ENCODE assay signal across 8 cellular contexts in the genomic region with DNA sequence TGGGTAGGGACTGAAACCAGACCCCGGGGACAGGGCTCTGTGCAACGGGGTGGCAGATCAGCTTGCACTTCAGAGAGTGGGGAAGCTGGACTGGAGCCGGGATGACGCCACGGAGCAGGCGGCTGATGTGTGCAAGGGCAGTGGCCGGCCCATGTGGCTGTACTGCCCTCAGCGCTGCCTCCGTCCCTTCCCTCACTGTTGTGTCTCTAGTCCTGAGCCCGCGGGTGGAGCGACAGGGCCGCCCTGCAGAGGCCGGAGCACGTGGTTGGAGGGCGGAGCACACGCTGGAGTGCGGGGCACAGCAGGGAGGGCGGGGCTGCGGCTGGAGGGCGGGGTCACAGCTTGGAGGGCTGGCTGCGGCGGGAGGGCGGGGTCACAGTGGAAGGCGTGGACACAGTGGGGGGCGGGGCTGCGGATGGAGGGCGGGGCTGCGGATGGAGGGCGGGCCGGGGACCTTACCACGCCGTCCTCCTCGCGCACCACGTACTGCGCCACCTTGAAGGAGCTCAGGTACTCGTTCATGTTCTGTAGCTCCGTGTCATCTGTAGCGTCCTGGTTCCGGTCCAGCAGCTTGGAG. TPM values are rescaled to one million over a fixed set of nuclear protein-coding genes. Genes with fewer than 3 reads are reported as not detected.
DNase-seq lines count a peak whose midpoint lies in the region; ATAC-seq and TF ChIP-seq lines count a peak whose summit lies in the region.

No MANE protein-coding gene starts in this region.

- H3K27ac Mint-ChIP-seq in Caco-2 (ENCODE audit: unreplicated experiment) (no peak overlapping the region), endothelial cell (ENCODE audit: unreplicated experiment) (no peak overlapping the region)
- H3K27ac Mint-ChIP-seq in natural killer cell treated with Interleukin-12 subunit alpha and Interleukin-12 subunit beta and Interleukin-15 and Interleukin-18, amount 100 ng/mL, for 72 hours = no peak overlapping the region
- no peak overlapping the region for H3K27ac Mint-ChIP-seq in stimulated activated naive B cell treated with anti-CD40 and anti-IgM and Interleukin-4, amounts not matched to agents 10 μg/mL and 1 μg/mL and 100 μg/mL, for 72 hours

- no peaks in the 10 kb centered on the region for H3K4me1 ChIP-seq in Caco-2

- H3K36me3 ChIP-seq in Caco-2 (ENCODE audit: control insufficient read depth, insufficient read depth, low read length) = no peaks in the 10 kb centered on the region

- H3K36me3 Mint-ChIP-seq in Caco-2 (ENCODE audit: insufficient read depth, unreplicated experiment) = no peaks in the 10 kb centered on the region
- H3K36me3 Mint-ChIP-seq in endothelial cell (ENCODE audit: low read depth, unreplicated experiment) = peaks cover 5% of the 10 kb centered on the region
- H3K36me3 Mint-ChIP-seq in natural killer cell treated with Interleukin-12 subunit alpha and Interleukin-12 subunit beta and Interleukin-15 and Interleukin-18, amount 100 ng/mL, for 72 hours = no peaks in the 10 kb centered on the region
- H3K36me3 Mint-ChIP-seq in stimulated activated naive B cell treated with anti-CD40 and anti-IgM and Interleukin-4, amounts not matched to agents 10 μg/mL and 1 μg/mL and 100 μg/mL, for 72 hours = peaks cover 4% of the 10 kb centered on the region in 2 donors

- H3K9me3 ChIP-seq in Caco-2 = no peaks in the 10 kb centered on the region

- peak; percentile 82 to 93 for ATAC-seq in natural killer cell treated with Interleukin-12 subunit alpha and Interleukin-12 subunit beta and Interleukin-15 and Interleukin-18, amount 100 ng/mL, for 72 hours
- peak; percentile 85 to 87 for ATAC-seq in stimulated activated naive B cell treated with anti-CD40 and anti-IgM and Interleukin-4, amounts not matched to agents 10 μg/mL and 1 μg/mL and 100 μg/mL, for 72 hours (replicated peaks)

- H3K4me3 Mint-ChIP-seq in Caco-2 (ENCODE audit: unreplicated experiment) = no peak overlapping the region
- H3K4me3 Mint-ChIP-seq in endothelial cell (ENCODE audit: unreplicated experiment) = no peak overlapping the region
- no peak overlapping the region for H3K4me3 Mint-ChIP-seq in natural killer cell treated with Interleukin-12 subunit alpha and Interleukin-12 subunit beta and Interleukin-15 and Interleukin-18, amount 100 ng/mL, for 72 hours
- no peak overlapping the region for H3K4me3 Mint-ChIP-seq in stimulated activated naive B cell treated with anti-CD40 and anti-IgM and Interleukin-4, amounts not matched to agents 10 μg/mL and 1 μg/mL and 100 μg/mL, for 72 hours

- H3K4me3 ChIP-seq in Caco-2 (ENCODE audit: low read depth, low read length) = no peak overlapping the region

- H3K9me3 Mint-ChIP-seq in Caco-2 (ENCODE audit: unreplicated experiment) (peaks cover 11% of the 10 kb centered on the region), endothelial cell (ENCODE audit: unreplicated experiment) (no peaks in the 10 kb centered on the region)
- H3K9me3 Mint-ChIP-seq in natural killer cell treated with Interleukin-12 subunit alpha and Interleukin-12 subunit beta and Interleukin-15 and Interleukin-18, amount 100 ng/mL, for 72 hours = no peaks in the 10 kb centered on the region
- H3K9me3 Mint-ChIP-seq in stimulated activated naive B cell treated with anti-CD40 and anti-IgM and Interleukin-4, amounts not matched to agents 10 μg/mL and 1 μg/mL and 100 μg/mL, for 72 hours = peaks cover 9% of the 10 kb centered on the region in 2 donors

- H3K4me1 Mint-ChIP-seq in Caco-2 (ENCODE audit: low read depth, unreplicated experiment) (no peaks in the 10 kb centered on the region), endothelial cell (ENCODE audit: unreplicated experiment) (no peaks in the 10 kb centered on the region)
- peaks cover 3 to 6% of the 10 kb centered on the region in 2 donors for H3K4me1 Mint-ChIP-seq in natural killer cell treated with Interleukin-12 subunit alpha and Interleukin-12 subunit beta and Interleukin-15 and Interleukin-18, amount 100 ng/mL, for 72 hours (ENCODE audit: low read depth in 2 of 2)
- peaks cover 5 to 10% of the 10 kb centered on the region in 2 donors for H3K4me1 Mint-ChIP-seq in stimulated activated naive B cell treated with anti-CD40 and anti-IgM and Interleukin-4, amounts not matched to agents 10 μg/mL and 1 μg/mL and 100 μg/mL, for 72 hours

- DNase-seq in Caco-2 (peak; percentile 59 to 81), NCI-H187 treated with DMSO at 0.1 percent for 48 hours (lab: John Stamatoyannopoulos, UW) (peak; percentile 43), endothelial cell (ENCODE audit: low spot score) (peak; percentile 68), HPDE6-E6E7 (ENCODE audit: extremely low spot score) (no peak), HK-2 (ENCODE audit: unreplicated experiment) (no peak)
- peak; percentile 82 for DNase-seq in activated CD8-positive, alpha-beta memory T cell treated with anti-CD3 and anti-CD28 coated beads for 24 hours
- peak; percentile 82 for DNase-seq in natural killer cell treated with Interleukin-12 subunit alpha and Interleukin-12 subunit beta and Interleukin-15 and Interleukin-18, amount 100 ng/mL, for 72 hours (ENCODE audit: low spot score)
- DNase-seq in stimulated activated naive B cell treated with anti-CD40 and anti-IgM and Interleukin-4, amounts not matched to agents 10 μg/mL and 1 μg/mL and 100 μg/mL, for 72 hours = peak; percentile 35

- intact Hi-C loops in Caco-2 (cut with micrococcal nuclease; ENCODE audit: unreplicated experiment) = no loop called here

- CTCF ChIA-PET in Caco-2 (lab: Charles Lee) = no interaction called here

- H3K27me3 Mint-ChIP-seq in Caco-2 (ENCODE audit: insufficient read depth, unreplicated experiment) = no peaks in the 10 kb centered on the region
- peaks cover 16% of the 10 kb centered on the region for H3K27me3 Mint-ChIP-seq in endothelial cell (ENCODE audit: unreplicated experiment)
- H3K27me3 Mint-ChIP-seq in natural killer cell treated with Interleukin-12 subunit alpha and Interleukin-12 subunit beta and Interleukin-15 and Interleukin-18, amount 100 ng/mL, for 72 hours = peaks cover 5 to 6% of the 10 kb centered on the region in 2 donors
- H3K27me3 Mint-ChIP-seq in stimulated activated naive B cell treated with anti-CD40 and anti-IgM and Interleukin-4, amounts not matched to agents 10 μg/mL and 1 μg/mL and 100 μg/mL, for 72 hours = peaks cover 23 to 26% of the 10 kb centered on the region in 2 donors

- BruUV-seq in Caco-2 (replicated peaks; lab: Mats Ljungman, UMichigan) = no TSS peak

- H3K27me3 ChIP-seq in Caco-2 (replicated peaks; ENCODE audit: control insufficient read depth, insufficient read depth, low read length) = no peaks in the 10 kb centered on the region

- no peak for TF ChIP-seq CTCF in Caco-2 (IDR thresholded peaks at IDR 0.05; ENCODE audit: insufficient read depth in 1 of 2, low read depth in 1 of 2, low read length in 1 of 2, severe bottlenecking in 1 of 2, unreplicated experiment in 1 of 2)
- no peak for TF ChIP-seq CTCF in endothelial cell (IDR thresholded peaks at IDR 0.05; ENCODE audit: unreplicated experiment)

- POLR2A ChIA-PET in Caco-2 (lab: Charles Lee) = no interaction called here

RNA-seq across cellular contexts. Expression of a gene that starts 52.4 kb away (rescaled TPM):
- total RNA-seq in Caco-2 (2022) (0.39 and 0.44 TPM in 2 replicates), endothelial cell (ENCODE audit: unreplicated experiment) (0.15 TPM)
- under 1 TPM; 0.31 to 0.78 TPM for total RNA-seq in natural killer cell treated with Interleukin-12 subunit alpha and Interleukin-12 subunit beta and Interleukin-15 and Interleukin-18, amount 100 ng/mL, for 72 hours

Comparison
In these comparisons a context has a peak if more than half of its experiments do, and no peak if none do; other contexts are left out.
1. DNase-seq: peak in Caco-2 (2 of 2), NCI-H187 treated with DMSO at 0.1 percent for 48 hours (single experiment), activated CD8-positive, alpha-beta memory T cell treated with anti-CD3 and anti-CD28 coated beads for 24 hours (single experiment), endothelial cell (single experiment), natural killer cell treated with Interleukin-12 subunit alpha and Interleukin-12 subunit beta and Interleukin-15 and Interleukin-18, amount 100 ng/mL, for 72 hours (single experiment) and stimulated activated naive B cell treated with anti-CD40 and anti-IgM and Interleukin-4, amounts not matched to agents 10 μg/mL and 1 μg/mL and 100 μg/mL, for 72 hours (single experiment); none in HPDE6-E6E7 (single experiment) and HK-2 (single experiment).